ENCODE assay signal across 14 cellular contexts in the genomic region with DNA sequence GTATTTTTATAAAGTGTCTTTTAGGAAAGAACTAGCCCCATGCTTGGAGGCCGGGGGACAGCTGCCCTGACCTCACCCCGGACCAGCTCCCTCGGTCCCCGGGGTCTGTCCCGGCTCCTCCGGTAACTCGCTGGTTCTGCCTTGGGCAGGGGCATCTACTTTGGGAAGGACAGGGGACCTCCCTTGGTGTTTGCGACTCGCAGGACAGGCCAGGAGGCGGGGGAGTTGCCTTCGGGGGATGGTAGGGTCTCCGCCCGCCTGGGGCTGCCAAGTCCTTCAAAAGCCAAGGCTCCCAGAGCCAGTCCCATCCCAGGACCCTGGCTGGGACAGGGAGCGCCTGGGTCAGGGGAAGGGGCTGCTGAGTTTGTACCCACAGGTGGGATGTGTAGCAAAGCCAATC.
A peak's percentile ranks its signal among the peaks of the same experiment; 100 is the strongest.
DNase-seq lines count a peak whose midpoint lies in the region; ATAC-seq and TF ChIP-seq lines count a peak whose summit lies in the region.
"Had no signal": no experiment of that assay in that cellular context is flagged by ENCODE, and none has a peak within 500 bp of the region (broad histone marks: within the 10 kb centered on the region; RNA-seq: fewer than 3 reads in every experiment).

No MANE protein-coding gene starts in this region.

- H3K9me3 ChIP-seq in heart right ventricle (no peaks in the 10 kb centered on the region), esophagus muscularis mucosa (no peaks in the 10 kb centered on the region), prostate gland (no peaks in the 10 kb centered on the region), vagina (no peaks in the 10 kb centered on the region)

- peak overlapping the region in 2 of 10 donors; percentile 7 to 31 for H3K27ac ChIP-seq in heart right ventricle
- H3K27ac ChIP-seq in esophagus muscularis mucosa (replicated peaks in 1 of 4), result peak overlapping the region; percentile 55 to 83 (median 76)
- peak overlapping the region; percentile 95 to 98 for H3K27ac ChIP-seq in prostate gland
- peak overlapping the region; percentile 59 for H3K27ac ChIP-seq in vagina

- 79 to 83% methylated on average over 14 of the region's 14 CpGs for WGBS in heart right ventricle, 2 donors
- WGBS in esophagus muscularis mucosa, result 100% methylated on average over 2 of the region's 14 CpGs
- WGBS in prostate gland, result 82% methylated on average over 14 of the region's 14 CpGs

- DNase-seq in Right ventricle myocardium inferior (ENCODE audit: missing footprints) (peak; percentile 59), heart right ventricle (no peak), esophagus muscularis mucosa (ENCODE audit: extremely low spot score) (no peak), prostate gland (ENCODE audit: low spot score) (no peak), vagina (ENCODE audit: extremely low spot score in 2 of 2) (no peak), A172 (ENCODE audit: low spot score) (no peak), T1000 (lab: John Stamatoyannopoulos, UW) (no peak), left colon (no peak)
- DNase-seq: dorsolateral prefrontal cortex; NCI-H2171; NCI-H748 treated with DMSO at 0.1 percent for 48 hours; retina; stimulated activated naive CD4-positive, alpha-beta T cell treated with Interleukin-2 at 50 U/mL for 16 hours had no signal

- TF ChIP-seq EP300 in esophagus muscularis mucosa (IDR thresholded peaks at IDR 0.05), result no peak

- peaks cover 0 to 34% (median 0%) of the 10 kb centered on the region in 9 donors for H3K36me3 ChIP-seq in heart right ventricle
- peaks cover 0 to 29% (median 15%) of the 10 kb centered on the region in 4 donors for H3K36me3 ChIP-seq in esophagus muscularis mucosa
- H3K36me3 ChIP-seq in prostate gland, result no peaks in the 10 kb centered on the region
- no peaks in the 10 kb centered on the region for H3K36me3 ChIP-seq in vagina

- TF ChIP-seq CTCF in heart right ventricle (IDR thresholded peaks at IDR 0.05), result no peak
- TF ChIP-seq CTCF in esophagus muscularis mucosa (IDR thresholded peaks at IDR 0.05), result no peak
- no peak for TF ChIP-seq CTCF in prostate gland (IDR thresholded peaks at IDR 0.05)
- no peak for TF ChIP-seq CTCF in vagina (IDR thresholded peaks at IDR 0.05)

- TF ChIP-seq POLR2A in esophagus muscularis mucosa (IDR thresholded peaks at IDR 0.05; ENCODE audit: low read depth) (no peak), prostate gland (IDR thresholded peaks at IDR 0.05) (no peak), vagina (IDR thresholded peaks at IDR 0.05) (no peak)

- H3K27me3 ChIP-seq in heart right ventricle, result peaks cover 0 to 7% (median 0%) of the 10 kb centered on the region in 7 donors
- H3K27me3 ChIP-seq in esophagus muscularis mucosa, result no peaks in the 10 kb centered on the region
- H3K27me3 ChIP-seq in prostate gland (replicated peaks; ENCODE audit: insufficient read depth), result no peaks in the 10 kb centered on the region
- H3K27me3 ChIP-seq in vagina, result no peaks in the 10 kb centered on the region

- H3K4me3 ChIP-seq in heart right ventricle, result no peak overlapping the region
- H3K4me3 ChIP-seq in esophagus muscularis mucosa, result no peak overlapping the region
- no peak overlapping the region for H3K4me3 ChIP-seq in prostate gland
- no peak overlapping the region for H3K4me3 ChIP-seq in vagina
- H3K4me3 ChIP-seq: dorsolateral prefrontal cortex had no signal

- H3K4me1 ChIP-seq in heart right ventricle (peaks cover 0 to 36% (median 25%) of the 10 kb centered on the region in 9 donors), esophagus muscularis mucosa (peaks cover 20 to 88% (median 72%) of the 10 kb centered on the region in 4 donors), prostate gland (replicated peaks) (peaks cover 62% of the 10 kb centered on the region), vagina (peaks cover 38% of the 10 kb centered on the region)

- ATAC-seq in Right ventricle myocardium inferior, result no peak
- ATAC-seq in heart right ventricle, result no peak
- no peak for ATAC-seq in left colon
- ATAC-seq: esophagus mucosa had no signal

- intact Hi-C loops in Right ventricle myocardium inferior (cut with DNase I), result no loop called here
- intact Hi-C loops in heart right ventricle (cut with DNase I), result loop anchor here in 1 of 10 donors (10.0 kb wide), 1 partner anchor 108 kb away; no protein-coding TSS in a partner anchor
- intact Hi-C loops in esophagus muscularis mucosa (cut with DNase I), result loop anchor here (5.0 kb wide), 1 partner anchor 100 kb away; no protein-coding TSS in a partner anchor
- intact Hi-C loops in prostate gland (cut with DNase I), result loop anchor here (10.0 kb wide), 1 partner anchor 232 kb away; no protein-coding TSS in a partner anchor
- intact Hi-C loops in vagina (cut with DNase I), result no loop called here
- intact Hi-C loops in left colon (cut with DNase I, micrococcal nuclease), result loop anchor here in 1 of 2 donors (10.0 kb wide), 1 partner anchor 108 kb away; no protein-coding TSS in a partner anchor

Comparison
In these comparisons a context has a peak if more than half of its experiments do, and no peak if none do; other contexts are left out.
1. intact Hi-C loops: an anchor here in esophagus muscularis mucosa (5.0 kb wide) and prostate gland (10.0 kb wide); none called in Right ventricle myocardium inferior and vagina.